ENCODE assay signal across 17 cellular contexts in genomic region chr18:24875286-24875685, GRCh38.
"Had no signal": no experiment of that assay in that cellular context is flagged by ENCODE, and none has a peak within 500 bp of the region (broad histone marks: within the 10 kb centered on the region; RNA-seq: fewer than 3 reads in every experiment).

No MANE protein-coding gene starts in this region.

- H3K9me3 Mint-ChIP-seq: activated naive CD8-positive, alpha-beta T cell treated with anti-CD3 and anti-CD28 coated beads, Interleukin-2, amount 10 ng/mL, durations not matched to agents 7 days and 5 days; activated T-helper 1 cell treated with anti-CD3 and anti-CD28 coated beads, Interleukin-12 subunit alpha, Interleukin-12 subunit beta, Interleukin-2, Interleukin-4 antibody, amounts not matched to agents 30 ng/mL and 10 ng/mL and 1 ng/mL, durations not matched to agents 14 hours and 24 hours and 36 hours had no signal

- H3K9me3 ChIP-seq: thyroid gland, uterus had no signal

- H3K4me1 Mint-ChIP-seq: activated naive CD8-positive, alpha-beta T cell treated with anti-CD3 and anti-CD28 coated beads, Interleukin-2, amount 10 ng/mL, durations not matched to agents 7 days and 5 days; naive thymus-derived CD4-positive, alpha-beta T cell had no signal

- DNase-seq: activated CD4-positive, alpha-beta T cell treated with anti-CD3 and anti-CD28 coated beads, Interleukin-2, amount 50 U/mL, for 1 hour; activated CD4-positive, CD25-positive, alpha-beta regulatory T cell; activated naive CD8-positive, alpha-beta T cell treated with anti-CD3 and anti-CD28 coated beads, Interleukin-2, amount 10 ng/mL, durations not matched to agents 7 days and 5 days; central memory CD4-positive, alpha-beta T cell; effector CD4-positive, alpha-beta T cell; foreskin melanocyte; heart left ventricle; naive thymus-derived CD4-positive, alpha-beta T cell; stimulated activated CD4-positive, alpha-beta T cell treated with anti-CD3 and anti-CD28 coated beads, Interleukin-15, amount 100 ng/mL, for 24 hours; stimulated activated CD4-positive, alpha-beta T cell treated with anti-CD3 and anti-CD28 coated beads, Interleukin-4, amount 100 ng/mL, for 1 hour; stimulated activated naive B cell treated with anti-CD40 and anti-IgM and Interleukin-4, amounts not matched to agents 10 μg/mL and 1 μg/mL and 100 μg/mL, for 72 hours; T-helper 1 cell; thyroid gland; uterus had no signal

- H3K4me3 ChIP-seq: coronary artery, heart left ventricle, thyroid gland, uterus had no signal

- H3K27me3 Mint-ChIP-seq: activated naive CD8-positive, alpha-beta T cell treated with anti-CD3 and anti-CD28 coated beads, Interleukin-2, amount 10 ng/mL, durations not matched to agents 7 days and 5 days had no signal

- H3K36me3 Mint-ChIP-seq: activated naive CD8-positive, alpha-beta T cell treated with anti-CD3 and anti-CD28 coated beads, Interleukin-2, amount 10 ng/mL, durations not matched to agents 7 days and 5 days; brain; stimulated activated naive B cell treated with anti-CD40 and anti-IgM and Interleukin-4, amounts not matched to agents 10 μg/mL and 1 μg/mL and 100 μg/mL, for 72 hours had no signal

- H3K4me3 Mint-ChIP-seq: activated naive CD8-positive, alpha-beta T cell treated with anti-CD3 and anti-CD28 coated beads, Interleukin-2, amount 10 ng/mL, durations not matched to agents 7 days and 5 days; activated T-helper 1 cell treated with anti-CD3 and anti-CD28 coated beads, Interleukin-12 subunit alpha, Interleukin-12 subunit beta, Interleukin-2, Interleukin-4 antibody, amounts not matched to agents 30 ng/mL and 10 ng/mL and 1 ng/mL, durations not matched to agents 14 hours and 24 hours and 36 hours; brain; naive thymus-derived CD4-positive, alpha-beta T cell; stimulated activated naive B cell treated with anti-CD40 and anti-IgM and Interleukin-4, amounts not matched to agents 10 μg/mL and 1 μg/mL and 100 μg/mL, for 72 hours had no signal

- ATAC-seq: heart left ventricle; naive thymus-derived CD4-positive, alpha-beta T cell had no signal

- H3K27ac Mint-ChIP-seq: activated naive CD8-positive, alpha-beta T cell treated with anti-CD3 and anti-CD28 coated beads, Interleukin-2, amount 10 ng/mL, durations not matched to agents 7 days and 5 days; activated T-helper 1 cell treated with anti-CD3 and anti-CD28 coated beads, Interleukin-12 subunit alpha, Interleukin-12 subunit beta, Interleukin-2, Interleukin-4 antibody, amounts not matched to agents 30 ng/mL and 10 ng/mL and 1 ng/mL, durations not matched to agents 14 hours and 24 hours and 36 hours; brain; naive thymus-derived CD4-positive, alpha-beta T cell; stimulated activated naive B cell treated with anti-CD40 and anti-IgM and Interleukin-4, amounts not matched to agents 10 μg/mL and 1 μg/mL and 100 μg/mL, for 72 hours had no signal

- H3K36me3 ChIP-seq: heart left ventricle, thyroid gland, uterus had no signal

- H3K27me3 ChIP-seq: heart left ventricle, thyroid gland, uterus had no signal

- H3K27ac ChIP-seq: coronary artery, heart left ventricle, thyroid gland, uterus had no signal

- H3K4me1 ChIP-seq: thyroid gland, uterus had no signal
